In genomic region chr10:59283456-59284082, GRCh38 we compare ENCODE assay signal across 14 cellular contexts.
DNase-seq lines count a peak whose midpoint lies in the region; ATAC-seq and TF ChIP-seq lines count a peak whose summit lies in the region.
"Had no signal": no experiment of that assay in that cellular context is flagged by ENCODE, and none has a peak within 500 bp of the region (broad histone marks: within the 10 kb centered on the region; RNA-seq: fewer than 3 reads in every experiment).

No MANE protein-coding gene starts in this region.

- H3K4me1 ChIP-seq in parathyroid adenoma = peaks cover 6% of the 10 kb centered on the region

- no peaks in the 10 kb centered on the region for H3K79me2 ChIP-seq in parathyroid adenoma

- DNase-seq in DMS153 treated with DMSO at 0.1 percent for 48 hours (lab: John Stamatoyannopoulos, UW; ENCODE audit: unreplicated experiment) = peak; percentile 57
- peak; percentile 86 for DNase-seq in NCI-H446 treated with DMSO at 0.1 percent for 48 hours (lab: John Stamatoyannopoulos, UW)
- DNase-seq in epithelial cell of prostate (ENCODE audit: low read depth, low spot score) = no peak
- no peak for DNase-seq in activated CD4-positive, alpha-beta T cell treated with anti-CD3 and anti-CD28 coated beads, Interleukin-2, amount 10 ng/mL, durations not matched to agents 7 days and 5 days
- no peak for DNase-seq in GM10266 (ENCODE audit: extremely low spot score)
- DNase-seq in kidney glomerular epithelial cell (lab: John Stamatoyannopoulos, UW) = no peak
- DNase-seq: activated CD8-positive, alpha-beta memory T cell treated with anti-CD3 and anti-CD28 coated beads, Interleukin-2, amount 10 ng/mL, durations not matched to agents 7 days and 5 days; activated naive CD8-positive, alpha-beta T cell treated with anti-CD3 and anti-CD28 coated beads for 36 hours; ovary; stimulated activated CD4-positive, alpha-beta T cell treated with anti-CD3 and anti-CD28 coated beads, Interleukin-4, amount 100 ng/mL, for 4 hours; stimulated activated naive CD8-positive, alpha-beta T cell treated with anti-CD3 and anti-CD28 coated beads, Interleukin-15, Interleukin-2, amounts not matched to agents 100 U/mL and 50 U/mL, for 24 hours had no signal

- peak overlapping the region; percentile 31 for H3K27ac ChIP-seq in epithelial cell of prostate
- H3K27ac ChIP-seq in parathyroid adenoma = no peak overlapping the region
- H3K27ac ChIP-seq: ovary had no signal

- peak overlapping the region; percentile 20 for H2AFZ ChIP-seq in parathyroid adenoma

- H3K9me3 Mint-ChIP-seq in activated CD4-positive, alpha-beta T cell treated with anti-CD3 and anti-CD28 coated beads, Interleukin-2, amount 10 ng/mL, durations not matched to agents 7 days and 5 days = no peaks in the 10 kb centered on the region
- H3K9me3 Mint-ChIP-seq: activated naive CD8-positive, alpha-beta T cell treated with anti-CD3 and anti-CD28 coated beads for 36 hours; dendritic cell treated with granulocyte-macrophage colony-stimulating factor and Interleukin-4, amounts not matched to agents 40 ng/mL and 50 ng/mL, for 4 days had no signal

- H3K36me3 Mint-ChIP-seq in activated CD4-positive, alpha-beta T cell treated with anti-CD3 and anti-CD28 coated beads, Interleukin-2, amount 10 ng/mL, durations not matched to agents 7 days and 5 days (ENCODE audit: low read depth) = no peaks in the 10 kb centered on the region
- H3K36me3 Mint-ChIP-seq: activated CD8-positive, alpha-beta memory T cell treated with anti-CD3 and anti-CD28 coated beads, Interleukin-2, amount 10 ng/mL, durations not matched to agents 7 days and 5 days; activated naive CD8-positive, alpha-beta T cell treated with anti-CD3 and anti-CD28 coated beads for 36 hours had no signal

- no peaks in the 10 kb centered on the region for H3K27me3 ChIP-seq in parathyroid adenoma (ENCODE audit: control insufficient read depth, insufficient read depth, low read length)
- H3K27me3 ChIP-seq: ovary had no signal

- H3K36me3 ChIP-seq in parathyroid adenoma (ENCODE audit: control insufficient read depth, insufficient read depth, low read length) = no peaks in the 10 kb centered on the region
- H3K36me3 ChIP-seq: ovary had no signal

- no peaks in the 10 kb centered on the region for H3K9me3 ChIP-seq in parathyroid adenoma (ENCODE audit: control insufficient read depth, low read length)
- H3K9me3 ChIP-seq: ovary had no signal

- CTCF ChIA-PET in activated CD4-positive, alpha-beta T cell treated with anti-CD3 and anti-CD28 coated beads, Interleukin-2, amount 10 ng/mL, durations not matched to agents 7 days and 5 days (lab: Charles Lee) = no interaction called here

- no peak overlapping the region for H3K27ac Mint-ChIP-seq in activated CD4-positive, alpha-beta T cell treated with anti-CD3 and anti-CD28 coated beads, Interleukin-2, amount 10 ng/mL, durations not matched to agents 7 days and 5 days
- H3K27ac Mint-ChIP-seq: activated CD8-positive, alpha-beta memory T cell treated with anti-CD3 and anti-CD28 coated beads, Interleukin-2, amount 10 ng/mL, durations not matched to agents 7 days and 5 days; activated naive CD8-positive, alpha-beta T cell treated with anti-CD3 and anti-CD28 coated beads for 36 hours; dendritic cell treated with granulocyte-macrophage colony-stimulating factor and Interleukin-4, amounts not matched to agents 40 ng/mL and 50 ng/mL, for 4 days had no signal

- TF ChIP-seq CTCF in parathyroid adenoma (IDR thresholded peaks at IDR 0.05) (no peak), GM10266 (IDR thresholded peaks at IDR 0.05; ENCODE audit: control insufficient read depth, insufficient read depth, low read depth, missing control alignments) (no peak)

- no peak overlapping the region for H3K9ac ChIP-seq in parathyroid adenoma

- POLR2A ChIA-PET in activated CD4-positive, alpha-beta T cell treated with anti-CD3 and anti-CD28 coated beads, Interleukin-2, amount 10 ng/mL, durations not matched to agents 7 days and 5 days (lab: Charles Lee) = no interaction called here

- no peak for ATAC-seq in GM18858 (IDR thresholded peaks at IDR 0.05; ENCODE audit: unreplicated experiment)
- ATAC-seq: activated CD8-positive, alpha-beta memory T cell treated with anti-CD3 and anti-CD28 coated beads, Interleukin-2, amount 10 ng/mL, durations not matched to agents 7 days and 5 days; stimulated activated naive CD8-positive, alpha-beta T cell treated with anti-CD3 and anti-CD28 coated beads, Interleukin-15, Interleukin-2, amounts not matched to agents 100 U/mL and 50 U/mL, for 24 hours had no signal

- H3K4me3 Mint-ChIP-seq in activated CD4-positive, alpha-beta T cell treated with anti-CD3 and anti-CD28 coated beads, Interleukin-2, amount 10 ng/mL, durations not matched to agents 7 days and 5 days = no peak overlapping the region
- H3K4me3 Mint-ChIP-seq: activated CD8-positive, alpha-beta memory T cell treated with anti-CD3 and anti-CD28 coated beads, Interleukin-2, amount 10 ng/mL, durations not matched to agents 7 days and 5 days; activated naive CD8-positive, alpha-beta T cell treated with anti-CD3 and anti-CD28 coated beads for 36 hours; dendritic cell treated with granulocyte-macrophage colony-stimulating factor and Interleukin-4, amounts not matched to agents 40 ng/mL and 50 ng/mL, for 4 days had no signal

- H3K4me2 ChIP-seq in parathyroid adenoma (ENCODE audit: low read length) = peak overlapping the region; percentile 2

- no peak overlapping the region for H3K4me3 ChIP-seq in parathyroid adenoma (ENCODE audit: low read depth, low read length)
- H3K4me3 ChIP-seq: ovary had no signal

- no peaks in the 10 kb centered on the region for H3K27me3 Mint-ChIP-seq in activated CD4-positive, alpha-beta T cell treated with anti-CD3 and anti-CD28 coated beads, Interleukin-2, amount 10 ng/mL, durations not matched to agents 7 days and 5 days
- H3K27me3 Mint-ChIP-seq: activated CD8-positive, alpha-beta memory T cell treated with anti-CD3 and anti-CD28 coated beads, Interleukin-2, amount 10 ng/mL, durations not matched to agents 7 days and 5 days; activated naive CD8-positive, alpha-beta T cell treated with anti-CD3 and anti-CD28 coated beads for 36 hours; dendritic cell treated with granulocyte-macrophage colony-stimulating factor and Interleukin-4, amounts not matched to agents 40 ng/mL and 50 ng/mL, for 4 days had no signal

- H3K4me1 Mint-ChIP-seq in activated CD4-positive, alpha-beta T cell treated with anti-CD3 and anti-CD28 coated beads, Interleukin-2, amount 10 ng/mL, durations not matched to agents 7 days and 5 days = no peaks in the 10 kb centered on the region
- H3K4me1 Mint-ChIP-seq: activated CD8-positive, alpha-beta memory T cell treated with anti-CD3 and anti-CD28 coated beads, Interleukin-2, amount 10 ng/mL, durations not matched to agents 7 days and 5 days; activated naive CD8-positive, alpha-beta T cell treated with anti-CD3 and anti-CD28 coated beads for 36 hours had no signal

Comparison
In these comparisons a context has a peak if more than half of its experiments do, and no peak if none do; other contexts are left out.
1. DNase-seq: peak in DMS153 treated with DMSO at 0.1 percent for 48 hours (single experiment) and NCI-H446 treated with DMSO at 0.1 percent for 48 hours (single experiment); none in epithelial cell of prostate (single experiment), activated CD4-positive, alpha-beta T cell treated with anti-CD3 and anti-CD28 coated beads, Interleukin-2, amount 10 ng/mL, durations not matched to agents 7 days and 5 days (single experiment), GM10266 (single experiment) and kidney glomerular epithelial cell (single experiment).